Comparison of ENCODE assay signal across 13 cellular contexts in the genomic region with DNA sequence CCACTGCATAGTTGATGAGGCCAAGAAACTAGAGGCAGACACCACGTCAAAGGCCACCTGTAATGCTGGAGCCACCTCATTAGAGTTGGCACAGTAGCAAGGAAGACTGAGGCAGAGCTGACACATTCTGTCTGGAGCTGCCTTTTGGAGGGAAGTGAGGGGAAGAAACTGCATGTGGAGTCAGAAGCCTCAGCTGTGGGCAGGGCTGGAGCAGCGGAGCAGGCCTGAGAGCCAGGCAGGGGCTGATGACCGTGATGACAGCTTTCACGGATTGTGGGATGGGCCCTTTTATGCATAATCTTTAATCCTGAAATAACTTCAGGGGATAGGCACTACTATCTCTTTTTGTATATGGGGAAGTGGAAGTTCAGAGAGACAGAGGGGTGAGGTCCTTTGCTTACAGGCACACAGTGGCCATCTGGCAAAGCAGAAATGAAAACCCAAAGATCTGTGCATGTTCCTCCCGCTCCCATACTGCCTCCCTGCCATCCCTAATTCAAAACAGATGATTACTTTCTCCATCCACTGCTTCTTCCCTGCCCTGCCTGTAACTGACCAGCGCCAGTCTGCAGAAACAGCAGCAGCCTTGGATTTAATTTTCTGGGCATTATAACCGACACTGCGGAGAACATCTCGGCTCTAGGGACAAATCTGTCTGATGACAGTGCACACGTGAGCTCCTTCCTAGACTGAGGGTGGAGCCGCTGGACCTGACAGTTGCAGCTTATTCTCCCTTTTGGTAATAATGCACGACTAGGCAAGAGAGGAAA.
DNase-seq lines count a peak whose midpoint lies in the region; ATAC-seq lines count a peak whose summit lies in the region.
"Had no signal": no experiment of that assay in that cellular context is flagged by ENCODE, and none has a peak within 500 bp of the region (broad histone marks: within the 10 kb centered on the region; RNA-seq: fewer than 3 reads in every experiment).

No MANE protein-coding gene starts in this region.

- no peaks in the 10 kb centered on the region for H3K4me1 ChIP-seq in SJCRH30

- DNase-seq in NCI-H1105 treated with DMSO at 0.1 percent for 48 hours (lab: John Stamatoyannopoulos, UW): peak; percentile 16
- no peak for DNase-seq in NCI-H1105 (lab: John Stamatoyannopoulos, UW)
- peak; percentile 44 for DNase-seq in NCI-H774 (lab: John Stamatoyannopoulos, UW)
- DNase-seq in cerebellum (ENCODE audit: low spot score): peak; percentile 42
- peak; percentile 30 for DNase-seq in retina
- no peak for DNase-seq in SJCRH30
- DNase-seq: activated CD4-positive, alpha-beta T cell treated with anti-CD3 and anti-CD28 coated beads, Interleukin-2, amount 10 ng/mL, durations not matched to agents 7 days and 5 days; amniotic stem cell; stimulated activated naive CD4-positive, alpha-beta T cell treated with Interleukin-2 at 50 U/mL for 16 hours had no signal

- no peaks in the 10 kb centered on the region for H3K36me3 ChIP-seq in SJCRH30
- H3K36me3 ChIP-seq: neutrophil had no signal

- H3K36me3 Mint-ChIP-seq in stimulated activated memory B cell treated with anti-CD40 and anti-IgM and Interleukin-4, amounts not matched to agents 10 μg/mL and 1 μg/mL and 100 μg/mL, for 72 hours: no peaks in the 10 kb centered on the region

- no peaks in the 10 kb centered on the region for H3K27me3 ChIP-seq in SJCRH30

- no peaks in the 10 kb centered on the region for H3K4me1 Mint-ChIP-seq in stimulated activated memory B cell treated with anti-CD40 and anti-IgM and Interleukin-4, amounts not matched to agents 10 μg/mL and 1 μg/mL and 100 μg/mL, for 72 hours
- H3K4me1 Mint-ChIP-seq: activated CD4-positive, alpha-beta T cell treated with anti-CD3 and anti-CD28 coated beads, Interleukin-2, amount 10 ng/mL, durations not matched to agents 7 days and 5 days had no signal

- no peak overlapping the region for H3K4me3 Mint-ChIP-seq in stimulated activated memory B cell treated with anti-CD40 and anti-IgM and Interleukin-4, amounts not matched to agents 10 μg/mL and 1 μg/mL and 100 μg/mL, for 72 hours
- H3K4me3 Mint-ChIP-seq: activated CD4-positive, alpha-beta T cell treated with anti-CD3 and anti-CD28 coated beads, Interleukin-2, amount 10 ng/mL, durations not matched to agents 7 days and 5 days had no signal

- H3K9me3 Mint-ChIP-seq in stimulated activated memory B cell treated with anti-CD40 and anti-IgM and Interleukin-4, amounts not matched to agents 10 μg/mL and 1 μg/mL and 100 μg/mL, for 72 hours: no peaks in the 10 kb centered on the region
- H3K9me3 Mint-ChIP-seq: activated CD4-positive, alpha-beta T cell treated with anti-CD3 and anti-CD28 coated beads, Interleukin-2, amount 10 ng/mL, durations not matched to agents 7 days and 5 days had no signal

- no peak overlapping the region for H3K27ac Mint-ChIP-seq in stimulated activated memory B cell treated with anti-CD40 and anti-IgM and Interleukin-4, amounts not matched to agents 10 μg/mL and 1 μg/mL and 100 μg/mL, for 72 hours
- H3K27ac Mint-ChIP-seq: activated CD4-positive, alpha-beta T cell treated with anti-CD3 and anti-CD28 coated beads, Interleukin-2, amount 10 ng/mL, durations not matched to agents 7 days and 5 days had no signal

- H3K9me3 ChIP-seq in SJCRH30 (replicated peaks): no peaks in the 10 kb centered on the region
- H3K9me3 ChIP-seq: neutrophil had no signal

- peaks cover 25% of the 10 kb centered on the region for H3K27me3 Mint-ChIP-seq in stimulated activated memory B cell treated with anti-CD40 and anti-IgM and Interleukin-4, amounts not matched to agents 10 μg/mL and 1 μg/mL and 100 μg/mL, for 72 hours

- no peak overlapping the region for H3K27ac ChIP-seq in SJCRH30
- H3K27ac ChIP-seq: neutrophil had no signal

- no peak overlapping the region for H3K4me3 ChIP-seq in SJCRH30
- H3K4me3 ChIP-seq: lung had no signal

- no peak for ATAC-seq in GM21528 (IDR thresholded peaks at IDR 0.05; ENCODE audit: low FRiP score, unreplicated experiment)
- no peak for ATAC-seq in stimulated activated memory B cell treated with anti-CD40 and anti-IgM and Interleukin-4, amounts not matched to agents 10 μg/mL and 1 μg/mL and 100 μg/mL, for 72 hours

Comparison
In these comparisons a context has a peak if more than half of its experiments do, and no peak if none do; other contexts are left out.
1. DNase-seq: peak in NCI-H1105 treated with DMSO at 0.1 percent for 48 hours (single experiment), NCI-H774 (single experiment), cerebellum (single experiment) and retina (single experiment); none in NCI-H1105 (single experiment) and SJCRH30 (0 of 2).